1 cellular context compared by ENCODE assay signal in the genomic region with DNA sequence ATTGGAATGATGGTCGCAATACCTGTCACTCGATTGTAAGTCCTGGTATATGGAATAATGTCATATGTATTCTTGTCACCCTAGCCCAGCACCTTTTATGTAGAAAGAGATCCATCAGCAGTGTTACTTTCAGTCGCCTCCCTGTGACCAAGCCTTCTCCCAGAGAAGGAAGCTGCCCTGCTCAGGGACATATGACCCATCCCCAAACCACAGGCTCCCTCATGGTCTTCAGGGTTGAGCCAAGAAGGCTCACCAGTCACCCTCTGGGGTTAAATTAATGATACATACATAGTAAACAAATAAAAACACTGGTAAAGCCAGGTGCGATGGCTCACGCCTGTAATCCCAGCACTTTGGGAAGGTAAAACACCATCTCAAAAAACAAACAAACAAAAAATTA.
TF ChIP-seq lines count a peak whose summit lies in the region.

No MANE protein-coding gene starts in this region.

TF ChIP-seq in K562, 482 proteins besides CTCF, POLR2A, EP300 and RAD21:
- TF ChIP-seq, protein P1, sequence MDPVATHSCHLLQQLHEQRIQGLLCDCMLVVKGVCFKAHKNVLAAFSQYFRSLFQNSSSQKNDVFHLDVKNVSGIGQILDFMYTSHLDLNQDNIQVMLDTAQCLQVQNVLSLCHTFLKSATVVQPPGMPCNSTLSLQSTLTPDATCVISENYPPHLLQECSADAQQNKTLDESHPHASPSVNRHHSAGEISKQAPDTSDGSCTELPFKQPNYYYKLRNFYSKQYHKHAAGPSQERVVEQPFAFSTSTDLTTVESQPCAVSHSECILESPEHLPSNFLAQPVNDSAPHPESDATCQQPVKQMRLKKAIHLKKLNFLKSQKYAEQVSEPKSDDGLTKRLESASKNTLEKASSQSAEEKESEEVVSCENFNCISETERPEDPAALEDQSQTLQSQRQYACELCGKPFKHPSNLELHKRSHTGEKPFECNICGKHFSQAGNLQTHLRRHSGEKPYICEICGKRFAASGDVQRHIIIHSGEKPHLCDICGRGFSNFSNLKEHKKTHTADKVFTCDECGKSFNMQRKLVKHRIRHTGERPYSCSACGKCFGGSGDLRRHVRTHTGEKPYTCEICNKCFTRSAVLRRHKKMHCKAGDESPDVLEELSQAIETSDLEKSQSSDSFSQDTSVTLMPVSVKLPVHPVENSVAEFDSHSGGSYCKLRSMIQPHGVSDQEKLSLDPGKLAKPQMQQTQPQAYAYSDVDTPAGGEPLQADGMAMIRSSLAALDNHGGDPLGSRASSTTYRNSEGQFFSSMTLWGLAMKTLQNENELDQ (CRISPR knock-in tag; IDR thresholded peaks at IDR 0.05; ENCODE audit: borderline replicate concordance): no peak
- no peak for TF ChIP-seq NFE2 (IDR thresholded peaks at IDR 0.05; ENCODE audit: low read depth)
- no peak for TF ChIP-seq TOE1 (IDR thresholded peaks at IDR 0.05; ENCODE audit: borderline replicate concordance)
- TF ChIP-seq TOE1 (CRISPR knock-in tag; IDR thresholded peaks at IDR 0.05; ENCODE audit: borderline replicate concordance, low read depth): no peak
- no peak for TF ChIP-seq MED1 (CRISPR knock-in tag; IDR thresholded peaks at IDR 0.05; ENCODE audit: borderline replicate concordance)
- TF ChIP-seq PHF20 (IDR thresholded peaks at IDR 0.05; ENCODE audit: partially characterized antibody): no peak
- TF ChIP-seq LCOR (CRISPR knock-in tag; IDR thresholded peaks at IDR 0.05): no peak
- no peak for TF ChIP-seq STAT5A (IDR thresholded peaks at IDR 0.05; ENCODE audit: borderline replicate concordance, low read length)
- no peak for TF ChIP-seq ZNF217 (CRISPR knock-in tag; IDR thresholded peaks at IDR 0.05)
- TF ChIP-seq KDM4B (IDR thresholded peaks at IDR 0.05; ENCODE audit: borderline replicate concordance in 2 of 2, low read depth in 1 of 2): no peak
- TF ChIP-seq ZNF668 (CRISPR knock-in tag; IDR thresholded peaks at IDR 0.05): no peak
- no peak for TF ChIP-seq SP2 (IDR thresholded peaks at IDR 0.05; ENCODE audit: extremely low read depth, low read depth, low read length, poor library complexity, severe bottlenecking)
- no peak for TF ChIP-seq ZNF717 (CRISPR knock-in tag; IDR thresholded peaks at IDR 0.05)
- TF ChIP-seq, protein P2, sequence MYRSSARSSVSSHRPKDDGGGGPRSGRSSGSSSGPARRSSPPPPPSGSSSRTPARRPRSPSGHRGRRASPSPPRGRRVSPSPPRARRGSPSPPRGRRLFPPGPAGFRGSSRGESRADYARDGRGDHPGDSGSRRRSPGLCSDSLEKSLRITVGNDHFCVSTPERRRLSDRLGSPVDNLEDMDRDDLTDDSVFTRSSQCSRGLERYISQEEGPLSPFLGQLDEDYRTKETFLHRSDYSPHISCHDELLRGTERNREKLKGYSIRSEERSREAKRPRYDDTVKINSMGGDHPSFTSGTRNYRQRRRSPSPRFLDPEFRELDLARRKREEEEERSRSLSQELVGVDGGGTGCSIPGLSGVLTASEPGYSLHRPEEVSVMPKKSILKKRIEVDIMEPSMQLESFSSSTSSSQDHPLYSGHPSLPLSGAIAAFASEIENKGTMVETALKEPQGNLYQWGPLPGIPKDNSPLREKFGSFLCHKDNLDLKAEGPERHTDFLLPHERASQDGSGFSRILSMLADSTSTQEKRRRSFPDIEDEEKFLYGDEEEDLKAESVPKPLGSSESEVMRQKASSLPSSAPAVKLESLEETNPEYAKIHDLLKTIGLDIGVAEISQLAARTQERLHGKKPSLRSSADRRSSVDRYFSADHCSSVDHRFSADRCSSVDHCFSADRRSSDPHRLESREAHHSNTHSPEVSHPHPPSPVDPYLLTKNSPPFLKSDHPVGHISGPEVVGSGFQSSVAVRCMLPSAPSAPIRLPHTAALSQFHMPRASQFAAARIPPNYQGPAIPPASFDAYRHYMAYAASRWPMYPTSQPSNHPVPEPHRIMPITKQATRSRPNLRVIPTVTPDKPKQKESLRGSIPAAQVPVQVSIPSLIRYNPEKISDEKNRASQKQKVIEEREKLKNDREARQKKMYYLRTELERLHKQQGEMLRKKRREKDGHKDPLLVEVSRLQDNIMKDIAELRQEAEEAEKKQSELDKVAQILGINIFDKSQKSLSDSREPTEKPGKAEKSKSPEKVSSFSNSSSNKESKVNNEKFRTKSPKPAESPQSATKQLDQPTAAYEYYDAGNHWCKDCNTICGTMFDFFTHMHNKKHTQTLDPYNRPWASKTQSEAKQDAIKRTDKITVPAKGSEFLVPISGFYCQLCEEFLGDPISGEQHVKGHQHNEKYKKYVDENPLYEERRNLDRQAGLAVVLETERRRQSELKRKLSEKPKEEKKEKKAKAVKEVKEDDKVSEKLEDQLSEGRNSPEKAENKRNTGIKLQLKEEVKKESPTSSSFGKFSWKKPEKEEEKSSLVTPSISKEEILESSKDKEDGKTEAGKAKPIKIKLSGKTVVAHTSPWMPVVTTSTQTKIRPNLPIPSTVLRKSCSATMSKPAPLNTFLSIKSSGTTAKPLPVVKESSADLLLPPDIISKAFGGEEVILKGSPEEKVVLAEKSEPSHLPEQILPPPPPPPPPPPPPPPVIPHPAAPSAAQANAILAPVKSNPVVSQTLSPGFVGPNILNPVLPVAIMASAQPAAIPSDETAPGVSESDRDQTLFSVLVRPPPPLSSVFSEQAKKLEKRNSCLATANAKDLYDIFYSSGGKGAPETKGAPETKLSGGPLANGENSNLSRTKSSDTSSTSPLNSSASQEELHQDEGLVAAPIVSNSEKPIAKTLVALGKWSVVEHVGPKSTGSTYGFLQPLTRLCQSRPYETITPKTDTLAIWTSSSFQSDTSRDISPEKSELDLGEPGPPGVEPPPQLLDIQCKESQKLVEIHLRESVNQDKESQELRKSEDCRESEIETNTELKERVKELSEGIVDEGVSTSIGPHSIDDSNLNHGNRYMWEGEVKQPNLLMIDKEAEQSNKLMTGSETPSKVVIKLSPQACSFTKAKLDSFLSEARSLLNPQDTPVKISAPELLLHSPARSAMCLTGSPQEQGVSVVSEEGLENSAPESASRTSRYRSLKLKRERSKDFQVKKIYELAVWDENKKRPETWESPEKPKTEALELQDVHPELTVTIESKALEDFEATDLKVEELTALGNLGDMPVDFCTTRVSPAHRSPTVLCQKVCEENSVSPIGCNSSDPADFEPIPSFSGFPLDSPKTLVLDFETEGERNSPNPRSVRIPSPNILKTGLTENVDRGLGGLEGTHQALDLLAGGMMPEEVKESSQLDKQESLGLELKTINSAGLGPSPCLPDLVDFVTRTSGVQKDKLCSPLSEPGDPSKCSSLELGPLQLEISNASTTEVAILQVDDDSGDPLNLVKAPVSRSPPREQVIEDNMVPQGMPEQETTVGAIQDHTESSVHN (IDR thresholded peaks at IDR 0.05; ENCODE audit: borderline replicate concordance in 1 of 2, low read depth in 1 of 2): no peak
- TF ChIP-seq, protein P3, sequence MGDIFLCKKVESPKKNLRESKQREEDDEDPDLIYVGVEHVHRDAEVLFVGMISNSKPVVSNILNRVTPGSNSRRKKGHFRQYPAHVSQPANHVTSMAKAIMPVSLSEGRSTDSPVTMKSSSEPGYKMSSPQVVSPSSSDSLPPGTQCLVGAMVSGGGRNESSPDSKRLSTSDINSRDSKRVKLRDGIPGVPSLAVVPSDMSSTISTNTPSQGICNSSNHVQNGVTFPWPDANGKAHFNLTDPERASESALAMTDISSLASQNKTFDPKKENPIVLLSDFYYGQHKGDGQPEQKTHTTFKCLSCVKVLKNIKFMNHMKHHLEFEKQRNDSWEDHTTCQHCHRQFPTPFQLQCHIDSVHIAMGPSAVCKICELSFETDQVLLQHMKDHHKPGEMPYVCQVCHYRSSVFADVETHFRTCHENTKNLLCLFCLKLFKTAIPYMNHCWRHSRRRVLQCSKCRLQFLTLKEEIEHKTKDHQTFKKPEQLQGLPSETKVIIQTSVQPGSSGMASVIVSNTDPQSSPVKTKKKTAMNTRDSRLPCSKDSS (IDR thresholded peaks at IDR 0.05; ENCODE audit: low read depth, partially characterized antibody): no peak
